8 cellular contexts compared by ENCODE assay signal in the genomic region with DNA sequence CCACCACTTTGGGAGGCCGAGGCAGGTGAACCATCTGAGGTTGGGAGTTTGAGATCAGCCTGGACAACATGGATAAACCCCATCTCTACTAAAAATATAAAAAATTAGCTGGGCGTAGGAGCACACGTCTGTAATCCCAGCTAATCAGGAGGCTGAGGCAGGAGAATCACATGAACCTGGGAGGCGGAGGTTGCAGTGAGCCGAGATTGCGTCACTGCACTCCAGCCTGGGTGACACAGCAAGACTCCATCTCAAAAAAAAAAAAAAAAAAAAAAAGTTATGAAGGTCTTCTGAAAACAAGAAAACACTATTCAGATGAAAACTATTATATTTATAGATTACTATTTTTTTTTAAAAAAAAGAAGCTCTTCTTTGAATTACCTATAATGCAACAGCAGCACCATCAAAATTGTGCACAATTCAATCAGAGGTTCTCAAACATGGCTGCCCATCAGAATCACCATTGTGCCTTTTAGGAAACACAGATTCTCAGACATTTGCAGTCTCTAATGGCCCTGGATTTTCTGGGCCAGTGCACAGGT.
A peak's percentile ranks its signal among the peaks of the same experiment; 100 is the strongest.
DNase-seq lines count a peak whose midpoint lies in the region; ATAC-seq and TF ChIP-seq lines count a peak whose summit lies in the region.
"Not testable (repeated sequence)": the region's sequence is repeated elsewhere in the genome, so short reads cannot be mapped to it uniquely, and the experiment has no call there.

No MANE protein-coding gene starts in this region.

- peak overlapping the region; percentile 77 for H2BK5ac ChIP-seq in IMR-90 (ENCODE audit: low read depth, low read length, poor library complexity, severe bottlenecking)
- not testable (repeated sequence) for H2BK5ac ChIP-seq in mesenchymal stem cell (ENCODE audit: low read depth, low read length, poor library complexity, severe bottlenecking)

- H3K79me2 ChIP-seq in ACC112 (ENCODE audit: control insufficient read depth, insufficient read depth, low read length, unreplicated experiment); osteoblast (ENCODE audit: insufficient read depth, low read length); smooth muscle cell (ENCODE audit: low read depth): not testable (repeated sequence)

- intact Hi-C loops in IMR-90 (cut with micrococcal nuclease); heart left ventricle (cut with DNase I); uterus (cut with DNase I; ENCODE audit: low total_unique reads): not testable (repeated sequence)

- peak overlapping the region; percentile 93; the same call in 2 of the 3 replicates for H2BK15ac ChIP-seq in IMR-90 (ENCODE audit: low read depth, low read length)
- not testable (repeated sequence) for H2BK15ac ChIP-seq in mesenchymal stem cell (ENCODE audit: low read depth, poor library complexity, severe bottlenecking)

- peaks cover 10% of the 10 kb centered on the region for H3K9me1 ChIP-seq in IMR-90 (ENCODE audit: insufficient read depth, low read length)

- peak overlapping the region; percentile 50 for H4K91ac ChIP-seq in IMR-90 (ENCODE audit: insufficient read depth, low read depth, low read length)
- H4K91ac ChIP-seq in mesenchymal stem cell (ENCODE audit: low read length): not testable (repeated sequence)

- H2BK20ac ChIP-seq in IMR-90 (ENCODE audit: low read depth, low read length): peak overlapping the region; percentile 75; the same call in 1 of the 2 replicates

- DNase-seq in IMR-90; brain microvascular endothelial cell; heart left ventricle; mesenchymal stem cell; osteoblast (ENCODE audit: insufficient read length, low spot score, missing footprints); smooth muscle cell (lab: John Stamatoyannopoulos, UW; ENCODE audit: unreplicated experiment); uterus: not testable (repeated sequence)

- peak overlapping the region; percentile 59 for H3K14ac ChIP-seq in IMR-90 (replicated peaks; ENCODE audit: low read depth, low read length)
- H3K14ac ChIP-seq in mesenchymal stem cell (ENCODE audit: low read length in 2 of 2): not testable (repeated sequence)

- H4K8ac ChIP-seq in IMR-90 (ENCODE audit: low read depth in 2 of 2, low read length in 2 of 2): peak overlapping the region; percentile 65 to 68; a peak in 2 of 4 replicates
- not testable (repeated sequence) for H4K8ac ChIP-seq in mesenchymal stem cell (ENCODE audit: low read length)

- H3K56ac ChIP-seq in IMR-90 (ENCODE audit: extremely low read depth, insufficient read depth, low read length): peak overlapping the region; percentile 39; the same call in 1 of the 2 replicates

- TF ChIP-seq CTCF in IMR-90 (conservative IDR thresholded peaks at IDR 0.05; ENCODE audit: low read depth, low read length); brain microvascular endothelial cell (IDR thresholded peaks at IDR 0.05; ENCODE audit: low read depth, low read length, missing control alignments); heart left ventricle (IDR thresholded peaks at IDR 0.05); osteoblast (IDR thresholded peaks at IDR 0.05; ENCODE audit: extremely low read depth, low read depth, low read length); smooth muscle cell (IDR thresholded peaks at IDR 0.05; ENCODE audit: borderline replicate concordance, insufficient read depth, poor library complexity, severe bottlenecking); uterus (IDR thresholded peaks at IDR 0.05): not testable (repeated sequence)

- not testable (repeated sequence) for H3K23ac ChIP-seq in IMR-90 (ENCODE audit: low read depth, low read length); mesenchymal stem cell (ENCODE audit: low read length in 2 of 2)

- H3K4ac ChIP-seq in IMR-90 (ENCODE audit: low read depth, low read length): peak overlapping the region; percentile 90
- not testable (repeated sequence) for H3K4ac ChIP-seq in mesenchymal stem cell (ENCODE audit: low read depth in 1 of 2, low read length in 2 of 2)

- H3K4me2 ChIP-seq in IMR-90 (ENCODE audit: low read depth, low read length) (peak overlapping the region; percentile 64; the same call in 1 of the 2 replicates), smooth muscle cell (peak overlapping the region; percentile 45)
- H3K4me2 ChIP-seq in mesenchymal stem cell (ENCODE audit: low read length, poor library complexity, severe bottlenecking); osteoblast (ENCODE audit: insufficient read depth, low read length): not testable (repeated sequence)

- POLR2A ChIA-PET in IMR-90 (lab: Charles Lee; ENCODE audit: unreplicated experiment): not testable (repeated sequence)

- WGBS in IMR-90 (ENCODE audit: extremely low coverage in 2 of 2, insufficient read length in 1 of 2), 2 experiments: no CpG with 5 or more reads among the region's 6 CpGs
- WGBS in heart left ventricle, 4 donors: 97 to 98% (median 98%) methylated on average over 6 of the region's 6 CpGs
- WGBS in mesenchymal stem cell: 100% methylated on average over 4 of the region's 6 CpGs
- WGBS in smooth muscle cell (ENCODE audit: low lambda C conversion rate): 91% methylated on average over 6 of the region's 6 CpGs

- H3K9me3 ChIP-seq in IMR-90 (ENCODE audit: control insufficient read depth, insufficient read depth, low read length); heart left ventricle; mesenchymal stem cell (ENCODE audit: control insufficient read depth, low read length); osteoblast (ENCODE audit: low read depth, low read length); smooth muscle cell (replicated peaks; ENCODE audit: low read depth); uterus: not testable (repeated sequence)

- H3K18ac ChIP-seq in IMR-90 (ENCODE audit: low read depth, low read length): peak overlapping the region; percentile 73
- not testable (repeated sequence) for H3K18ac ChIP-seq in mesenchymal stem cell (ENCODE audit: low read depth in 1 of 2, low read length in 2 of 2)

- peak overlapping the region in 1 of 2 experiments; percentile 2 for H2BK12ac ChIP-seq in mesenchymal stem cell (ENCODE audit: low read length in 2 of 2)

- H3K4me3 ChIP-seq in ACC112 (ENCODE audit: low read depth, low read length); IMR-90 (ENCODE audit: insufficient read depth, low read depth, low read length); brain microvascular endothelial cell (ENCODE audit: low read depth, low read length); heart left ventricle; mesenchymal stem cell (ENCODE audit: insufficient read depth in 1 of 2, low read depth in 1 of 2, low read length in 2 of 2); osteoblast (ENCODE audit: insufficient read depth, low read length); smooth muscle cell; uterus: not testable (repeated sequence)

- H2AK5ac ChIP-seq in IMR-90 (ENCODE audit: low read depth, low read length): peak overlapping the region; percentile 94; the same call in 1 of the 2 replicates
- not testable (repeated sequence) for H2AK5ac ChIP-seq in mesenchymal stem cell (ENCODE audit: low read length, severe bottlenecking)

- not testable (repeated sequence) for H4K20me1 ChIP-seq in IMR-90 (ENCODE audit: insufficient read depth, low read length); osteoblast (ENCODE audit: insufficient read depth, low read length)
- peaks cover 59% of the 10 kb centered on the region for H4K20me1 ChIP-seq in smooth muscle cell (ENCODE audit: low read depth)

- H4K5ac ChIP-seq in IMR-90 (ENCODE audit: low read depth, low read length): not testable (repeated sequence)

- H3K79me1 ChIP-seq in IMR-90 (ENCODE audit: low read depth in 1 of 2, low read length in 2 of 2): peaks cover 15 to 18% of the 10 kb centered on the region in 2 experiments
- not testable (repeated sequence) for H3K79me1 ChIP-seq in mesenchymal stem cell (replicated peaks; ENCODE audit: low read length, poor library complexity, severe bottlenecking)

- H2AK9ac ChIP-seq in IMR-90 (replicated peaks; ENCODE audit: low read depth, low read length, poor library complexity): not testable (repeated sequence)

- ATAC-seq in IMR-90 (ENCODE audit: low read depth): not testable (repeated sequence)
- ATAC-seq in heart left ventricle: peak in 1 of 4 donors; percentile 19

- CTCF ChIA-PET in IMR-90 (lab: Yijun Ruan, JAX): not testable (repeated sequence)

- H3K27ac ChIP-seq in ACC112 (ENCODE audit: low read depth, low read length): peak overlapping the region; percentile 59
- H3K27ac ChIP-seq in IMR-90 (ENCODE audit: insufficient read depth, low read length): peak overlapping the region; percentile 42; the same call in 1 of the 2 replicates
- H3K27ac ChIP-seq in brain microvascular endothelial cell: peak overlapping the region; percentile 56
- H3K27ac ChIP-seq in heart left ventricle: peak overlapping the region in 8 of 12 donors; percentile 20 to 74 (median 61)
- H3K27ac ChIP-seq in mesenchymal stem cell (ENCODE audit: low read length, poor library complexity, severe bottlenecking): not testable (repeated sequence)
- peak overlapping the region; percentile 87 for H3K27ac ChIP-seq in osteoblast (ENCODE audit: low read depth, low read length)
- peak overlapping the region; percentile 37 for H3K27ac ChIP-seq in smooth muscle cell (ENCODE audit: low read depth)
- H3K27ac ChIP-seq in uterus: peak overlapping the region; percentile 74 to 91

- H3F3A ChIP-seq in smooth muscle cell (ENCODE audit: low read depth): not testable (repeated sequence)

- not testable (repeated sequence) for H3K36me3 ChIP-seq in ACC112 (ENCODE audit: insufficient read depth, low read length); IMR-90 (ENCODE audit: control insufficient read depth, insufficient read depth, low read length); brain microvascular endothelial cell (replicated peaks); heart left ventricle; mesenchymal stem cell (ENCODE audit: control insufficient read depth in 1 of 2, insufficient read depth in 2 of 2, low read depth in 1 of 2, low read length in 2 of 2); osteoblast (ENCODE audit: insufficient read depth, low read length); smooth muscle cell (ENCODE audit: low read depth); uterus

- not testable (repeated sequence) for H3K27me3 ChIP-seq in ACC112 (ENCODE audit: insufficient read depth, low read length); IMR-90 (ENCODE audit: control insufficient read depth, insufficient read depth, low read length); brain microvascular endothelial cell (replicated peaks); heart left ventricle; mesenchymal stem cell (ENCODE audit: control insufficient read depth in 1 of 2, insufficient read depth in 1 of 2, low read length in 2 of 2); osteoblast (ENCODE audit: insufficient read depth, low read length); smooth muscle cell (ENCODE audit: low read depth); uterus

- H3K4me1 ChIP-seq in ACC112 (ENCODE audit: control insufficient read depth, insufficient read depth, low read length, unreplicated experiment): peaks cover 17% of the 10 kb centered on the region
- H3K4me1 ChIP-seq in IMR-90 (ENCODE audit: control insufficient read depth, insufficient read depth, low read length): peaks cover 19% of the 10 kb centered on the region
- peaks cover 0 to 17% (median 8%) of the 10 kb centered on the region in 12 donors for H3K4me1 ChIP-seq in heart left ventricle
- H3K4me1 ChIP-seq in mesenchymal stem cell (ENCODE audit: control insufficient read depth, insufficient read depth, low read depth, low read length): peaks cover 13% of the 10 kb centered on the region
- H3K4me1 ChIP-seq in osteoblast (ENCODE audit: insufficient read depth, low read length): peaks cover 21% of the 10 kb centered on the region
- H3K4me1 ChIP-seq in smooth muscle cell (ENCODE audit: low read depth); uterus: not testable (repeated sequence)

- in situ Hi-C loops in IMR-90 (cut with MboI; ENCODE audit: low sequenced_read_pairs); brain microvascular endothelial cell (cut with HindIII; ENCODE audit: low pct_ligation_motif_present, low sequenced_read_pairs): not testable (repeated sequence)

- not testable (repeated sequence) for TF ChIP-seq RAD21 in IMR-90 (IDR thresholded peaks at IDR 0.05; ENCODE audit: low read length)

- peak overlapping the region; percentile 6 for H2AFZ ChIP-seq in ACC112 (ENCODE audit: low read length, unreplicated experiment)
- not testable (repeated sequence) for H2AFZ ChIP-seq in IMR-90 (replicated peaks; ENCODE audit: low read length, poor library complexity); mesenchymal stem cell (ENCODE audit: low read depth, low read length); osteoblast (ENCODE audit: low read length); smooth muscle cell (ENCODE audit: low read depth)

- not testable (repeated sequence) for TF ChIP-seq POLR2A in IMR-90 (IDR thresholded peaks at IDR 0.05; ENCODE audit: low read depth, low read length); heart left ventricle (IDR thresholded peaks at IDR 0.05); uterus (IDR thresholded peaks at IDR 0.05)

- H2BK120ac ChIP-seq in IMR-90 (ENCODE audit: low read depth, low read length): peak overlapping the region; percentile 81; the same call in 1 of the 2 replicates
- not testable (repeated sequence) for H2BK120ac ChIP-seq in mesenchymal stem cell (ENCODE audit: low read depth, low read length)

- BruUV-seq in IMR-90 (replicated peaks; lab: Mats Ljungman, UMichigan): not testable (repeated sequence)

- not testable (repeated sequence) for H3K9ac ChIP-seq in IMR-90 (ENCODE audit: low read depth, low read length); smooth muscle cell (ENCODE audit: low read depth)
- H3K9ac ChIP-seq in mesenchymal stem cell (ENCODE audit: low read length): peak overlapping the region; percentile 54

- dilution Hi-C loops in IMR-90 (cut with HindIII; ENCODE audit: low sequenced_read_pairs, unreplicated experiment): not testable (repeated sequence)
